22 cellular contexts compared by ENCODE assay signal in the genomic region with DNA sequence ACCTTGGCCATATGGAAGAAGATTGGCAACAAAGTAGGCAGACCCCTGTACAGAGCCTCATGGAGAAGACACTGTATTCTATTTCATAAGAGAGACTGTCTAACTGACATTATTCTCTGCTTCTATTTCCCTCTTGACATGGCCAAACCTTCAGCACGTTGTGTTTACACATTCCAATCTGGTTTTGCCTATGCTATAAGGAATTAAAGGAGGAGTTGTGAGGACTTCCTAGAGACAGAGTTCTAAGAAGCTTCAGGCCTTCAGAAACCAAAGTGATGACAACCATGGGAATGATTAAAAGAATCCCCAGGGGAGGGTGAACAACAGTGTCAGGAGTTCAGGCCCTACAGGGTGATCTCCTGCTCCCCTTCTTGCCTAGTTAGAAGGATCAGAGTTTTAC.
"Had no signal": no experiment of that assay in that cellular context is flagged by ENCODE, and none has a peak within 500 bp of the region (broad histone marks: within the 10 kb centered on the region; RNA-seq: fewer than 3 reads in every experiment).

No MANE protein-coding gene starts in this region.

- H3K4me1 ChIP-seq: esophagus muscularis mucosa, foreskin keratinocyte, pancreas, tibial artery, upper lobe of left lung had no signal

- DNase-seq: cortex of kidney; effector memory CD4-positive, alpha-beta T cell; foreskin keratinocyte; immature natural killer cell; kidney; left cardiac atrium; left ventricle myocardium superior; mesendoderm; naive B cell; occipital lobe; pancreas; right cardiac atrium; stimulated activated CD4-positive, alpha-beta T cell treated with anti-CD3 and anti-CD28 coated beads, Interleukin-4, amount 100 ng/mL, for 1 hour; stimulated activated CD8-positive, alpha-beta memory T cell treated with anti-CD3 and anti-CD28 coated beads, Interleukin-4, amount 100 ng/mL, for 48 hours; stimulated activated naive CD8-positive, alpha-beta T cell treated with anti-CD3 and anti-CD28 coated beads, Interleukin-15, Interleukin-2, amounts not matched to agents 100 U/mL and 50 U/mL, for 24 hours; tibial artery; upper lobe of left lung had no signal

- H3K27me3 ChIP-seq: pancreas, upper lobe of left lung, vagina had no signal

- ATAC-seq: foreskin keratinocyte; left cardiac atrium; left ventricle myocardium superior; pancreas; right cardiac atrium; stimulated activated effector memory CD8-positive, alpha-beta T cell treated with anti-CD3 and anti-CD28 coated beads, Interleukin-12 subunit alpha, Interleukin-12 subunit beta, amount 100 ng/mL, for 72 hours; stimulated activated naive CD8-positive, alpha-beta T cell treated with anti-CD3 and anti-CD28 coated beads, Interleukin-15, Interleukin-2, amounts not matched to agents 100 U/mL and 50 U/mL, for 24 hours had no signal

- H3K36me3 ChIP-seq: esophagus muscularis mucosa, pancreas, tibial artery, upper lobe of left lung, vagina had no signal

- H3K27ac ChIP-seq: epithelial cell of prostate, esophagus muscularis mucosa, foreskin keratinocyte, pancreas, tibial artery, upper lobe of left lung, vagina had no signal

- H3K4me3 ChIP-seq: esophagus muscularis mucosa, lung, pancreas, tibial artery, upper lobe of left lung, vagina had no signal

- H3K9me3 ChIP-seq: esophagus muscularis mucosa, pancreas, tibial artery, upper lobe of left lung, vagina had no signal
